1 cellular context compared by ENCODE assay signal in the genomic region with DNA sequence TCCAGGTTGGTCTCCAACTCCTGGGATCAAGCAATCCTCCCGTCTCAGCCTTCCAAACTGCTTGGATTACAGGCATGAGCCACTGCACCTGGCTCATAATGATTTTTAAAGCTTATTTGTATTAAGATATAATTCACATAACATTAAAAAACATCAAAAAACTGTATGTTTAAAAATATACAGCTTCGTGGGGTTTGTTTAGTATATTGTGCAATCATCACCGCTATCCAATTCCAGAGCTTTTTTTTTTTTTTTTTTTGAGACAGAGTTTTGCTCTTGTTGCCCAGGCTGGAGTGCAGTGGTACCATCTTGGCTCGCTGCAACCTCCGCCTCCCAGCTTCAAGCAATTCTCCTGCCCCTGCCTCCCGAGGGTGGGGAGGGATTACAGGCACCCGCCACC.
TF ChIP-seq lines count a peak whose summit lies in the region.

No MANE protein-coding gene starts in this region.

TF ChIP-seq in HepG2, 621 proteins besides CTCF, POLR2A, EP300 and RAD21:
- TF ChIP-seq ZNF747 (CRISPR knock-in tag; IDR thresholded peaks at IDR 0.05; ENCODE audit: borderline replicate concordance) (no peak), CEBPG (CRISPR knock-in tag; IDR thresholded peaks at IDR 0.05) (peak; percentile 42; the same call in 1 of the 2 replicates), ELK4 (CRISPR knock-in tag; IDR thresholded peaks at IDR 0.05; ENCODE audit: borderline replicate concordance) (no peak), ZNF362 (CRISPR knock-in tag; IDR thresholded peaks at IDR 0.05; ENCODE audit: borderline replicate concordance) (0 out of 2 replicates have a peak, but pooled peaks have one; percentile 13), ZNF383 (CRISPR knock-in tag; IDR thresholded peaks at IDR 0.05; ENCODE audit: borderline replicate concordance) (no peak), TGIF2 (CRISPR knock-in tag; IDR thresholded peaks at IDR 0.05) (no peak), CEBPB (IDR thresholded peaks at IDR 0.05; ENCODE audit: borderline replicate concordance, low read depth, low read length) (peak; percentile 74; the same call in 1 of the 2 replicates)
